8 cellular contexts compared by ENCODE assay signal in genomic region chr10:6202098-6202683, GRCh38. TPM values are rescaled to one million over a fixed set of nuclear protein-coding genes. Genes with fewer than 3 reads are reported as not detected.
A peak's percentile ranks its signal among the peaks of the same experiment; 100 is the strongest.
DNase-seq lines count a peak whose midpoint lies in the region; ATAC-seq and TF ChIP-seq lines count a peak whose summit lies in the region.

No MANE protein-coding gene starts in this region.

- H3K36me3 ChIP-seq in RWPE2 (ENCODE audit: low read depth), result no peaks in the 10 kb centered on the region
- no peaks in the 10 kb centered on the region for H3K36me3 ChIP-seq in prostate gland

- ATAC-seq in RWPE2 (ENCODE audit: low read depth) (peak; percentile 4), HG03521 (IDR thresholded peaks at IDR 0.05; ENCODE audit: unreplicated experiment) (no peak), HG02870 (IDR thresholded peaks at IDR 0.05; ENCODE audit: unreplicated experiment) (no peak), GM18520 (IDR thresholded peaks at IDR 0.05; ENCODE audit: unreplicated experiment) (no peak)

- TF ChIP-seq CTCF in RWPE2 (IDR thresholded peaks at IDR 0.05; ENCODE audit: poor library complexity, severe bottlenecking) (no peak), fibroblast of mammary gland (conservative IDR thresholded peaks at IDR 0.05; ENCODE audit: control insufficient read depth, insufficient read depth, low read depth, low read length) (no peak), prostate gland (IDR thresholded peaks at IDR 0.05) (no peak)

- under 1% methylated on average over 25 of the region's 29 CpGs for WGBS in prostate gland

- DNase-seq in DMS 273 (lab: John Stamatoyannopoulos, UW; ENCODE audit: unreplicated experiment) (peak; percentile 45), DMS 273 treated with DMSO at 0.1 percent for 48 hours (lab: John Stamatoyannopoulos, UW) (no peak), RWPE2 (ENCODE audit: low spot score) (no peak), fibroblast of mammary gland (ENCODE audit: low read depth) (no peak), prostate gland (ENCODE audit: low spot score) (no peak)

- H3K4me1 ChIP-seq in RWPE2 (ENCODE audit: insufficient read depth, poor library complexity, severe bottlenecking) (peaks cover 5% of the 10 kb centered on the region), prostate gland (replicated peaks) (peaks cover 13% of the 10 kb centered on the region)

- H3K9me3 ChIP-seq in RWPE2 (ENCODE audit: severe bottlenecking), result no peaks in the 10 kb centered on the region
- H3K9me3 ChIP-seq in prostate gland, result no peaks in the 10 kb centered on the region

- H3K27me3 ChIP-seq in RWPE2 (ENCODE audit: insufficient read depth, poor library complexity, severe bottlenecking) (no peaks in the 10 kb centered on the region), prostate gland (replicated peaks; ENCODE audit: insufficient read depth) (no peaks in the 10 kb centered on the region)

- H3K4me3 ChIP-seq in RWPE2 (ENCODE audit: severe bottlenecking) (peak overlapping the region; percentile 67), fibroblast of mammary gland (ENCODE audit: control insufficient read depth, low read depth, low read length) (peak overlapping the region; percentile 43), prostate gland (peak overlapping the region; percentile 71 to 77)

- H3K27ac ChIP-seq in RWPE2 (ENCODE audit: poor library complexity, severe bottlenecking) (peak overlapping the region; percentile 83), prostate gland (peak overlapping the region; percentile 86 to 90)

- no peak for TF ChIP-seq POLR2A in prostate gland (IDR thresholded peaks at IDR 0.05)

- intact Hi-C loops in prostate gland (cut with DNase I), result loop anchor here (2.0 to 5.0 kb wide), 4 partner anchors 40 to 199 kb away; no protein-coding TSS in a partner anchor

RNA-seq across cellular contexts. Expression of gene PFKFB3, which starts 0.5 kb away (rescaled TPM):
- total RNA-seq in prostate gland, result 10 to 100 TPM; 24.3 to 52.7 TPM
